Comparison of ENCODE assay signal across 8 cellular contexts in genomic region chr9:136849038-136849959, GRCh38. TPM values are rescaled to one million over a fixed set of nuclear protein-coding genes. Genes with fewer than 3 reads are reported as not detected.
DNase-seq lines count a peak whose midpoint lies in the region; ATAC-seq and TF ChIP-seq lines count a peak whose summit lies in the region.

PHPT1 (plus strand) TSS chr9:136849409; CDS start chr9:136849431, 22 bp downstream.

- H3K9me3 Mint-ChIP-seq in activated naive CD4-positive, alpha-beta T cell treated with anti-CD3 and anti-CD28 coated beads, Interleukin-2, amount 50 U/mL, for 72 hours: no peaks in the 10 kb centered on the region

- peaks cover 8 to 23% of the 10 kb centered on the region in 2 donors for H3K36me3 Mint-ChIP-seq in activated naive CD4-positive, alpha-beta T cell treated with anti-CD3 and anti-CD28 coated beads, Interleukin-2, amount 50 U/mL, for 72 hours

- H3K36me3 ChIP-seq in suprapubic skin: peaks cover 5% of the 10 kb centered on the region

- WGBS in suprapubic skin: 0% methylated on average over 45 of the region's 77 CpGs

- H3K27me3 ChIP-seq in suprapubic skin: peaks cover 29% of the 10 kb centered on the region

- no peak for TF ChIP-seq EP300 in suprapubic skin (IDR thresholded peaks at IDR 0.05)

- TF ChIP-seq POLR2A in suprapubic skin (IDR thresholded peaks at IDR 0.05): peak; percentile 13 to 37

- H3K27ac Mint-ChIP-seq in activated naive CD4-positive, alpha-beta T cell treated with anti-CD3 and anti-CD28 coated beads, Interleukin-2, amount 50 U/mL, for 72 hours: peak within 1 kb of the TSS; percentile 81 to 88

- DNase-seq in NCI-H1092 treated with DMSO at 0.1 percent for 48 hours (lab: John Stamatoyannopoulos, UW) (peak; percentile 99), SKM-1 (lab: John Stamatoyannopoulos, UW; ENCODE audit: unreplicated experiment) (peak; percentile 98), globus pallidus (ENCODE audit: low spot score) (peak; percentile 99), nucleus accumbens (lab: John Stamatoyannopoulos, UW) (peak; percentile 88 to 99 (median 98)), suprapubic skin (ENCODE audit: low spot score in 2 of 2) (peak; percentile 99 to 100)
- peak; percentile 96 to 99 for DNase-seq in activated naive CD4-positive, alpha-beta T cell treated with anti-CD3 and anti-CD28 coated beads, Interleukin-2, amount 50 U/mL, for 72 hours (ENCODE audit: low spot score in 2 of 2)

- H3K27ac ChIP-seq in suprapubic skin: peak within 1 kb of the TSS; percentile 85

- H3K4me3 ChIP-seq in GM08714 (ENCODE audit: low read length): peak within 1 kb of the TSS; percentile 79
- H3K4me3 ChIP-seq in suprapubic skin: peak within 1 kb of the TSS; percentile 72

- TF ChIP-seq CTCF in suprapubic skin (IDR thresholded peaks at IDR 0.05): no peak

- ATAC-seq in HG02610 (IDR thresholded peaks at IDR 0.05; ENCODE audit: unreplicated experiment): peak; percentile 77
- peak; percentile 85 to 92 for ATAC-seq in activated naive CD4-positive, alpha-beta T cell treated with anti-CD3 and anti-CD28 coated beads, Interleukin-2, amount 50 U/mL, for 72 hours

- no peaks in the 10 kb centered on the region for H3K9me3 ChIP-seq in suprapubic skin

- peaks cover 54% of the 10 kb centered on the region for H3K4me1 ChIP-seq in suprapubic skin

RNA-seq across cellular contexts. Expression of gene PHPT1, which starts in this region (rescaled TPM):
- 100 to 1,000 TPM; 129 to 167 TPM for total RNA-seq in activated naive CD4-positive, alpha-beta T cell treated with anti-CD3 and anti-CD28 coated beads, Interleukin-2, amount 50 U/mL, for 72 hours
- total RNA-seq in suprapubic skin: 10 to 100 TPM; 41.9 to 64.2 (median 46.6) TPM

Comparison
In these comparisons a context has a peak if more than half of its experiments do, and no peak if none do; other contexts are left out.
1. Peak in every context shown above with its lines: DNase-seq, ATAC-seq, H3K4me3 ChIP-seq and H3K27ac ChIP-seq.